ENCODE assay signal across 1 cellular context in genomic region chr19:10353793-10354391, GRCh38.
TF ChIP-seq lines count a peak whose summit lies in the region.

No MANE protein-coding gene starts in this region.

TF ChIP-seq in HepG2, 621 proteins besides CTCF, POLR2A, EP300 and RAD21:
- TF ChIP-seq GABPB1 (CRISPR knock-in tag; IDR thresholded peaks at IDR 0.05) (no peak), NR2C2 (CRISPR knock-in tag; IDR thresholded peaks at IDR 0.05; ENCODE audit: borderline replicate concordance) (no peak), SP1 (IDR thresholded peaks at IDR 0.05) (no peak), SP1 (CRISPR knock-in tag; IDR thresholded peaks at IDR 0.05) (0 out of 2 replicates have a peak, but pooled peaks have one; percentile 26), ZNF782 (CRISPR knock-in tag; IDR thresholded peaks at IDR 0.05; ENCODE audit: borderline replicate concordance) (no peak)
- TF ChIP-seq, protein P1, sequence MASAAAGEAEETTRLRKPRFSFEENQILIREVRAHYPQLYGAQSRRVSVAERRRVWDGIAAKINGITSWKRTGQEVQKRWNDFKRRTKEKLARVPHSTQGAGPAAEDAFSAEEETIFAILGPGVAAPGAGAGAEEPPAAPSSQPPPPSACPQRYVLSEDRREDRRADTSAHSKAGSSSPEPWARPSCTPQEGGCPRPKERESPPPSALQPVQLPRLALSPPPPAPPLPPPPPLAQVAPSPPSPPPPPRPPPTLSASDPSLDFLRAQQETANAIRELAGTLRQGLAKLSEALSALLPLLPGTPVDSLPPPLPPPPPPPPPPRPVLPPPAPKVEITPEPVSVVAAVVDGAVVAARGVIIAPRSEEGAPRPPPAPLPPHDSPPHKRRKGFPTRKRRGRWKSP (CRISPR knock-in tag; IDR thresholded peaks at IDR 0.05): no peak
TF ChIP-seq in HepG2: peak in this region for 1.
